In genomic region chr14:30272848-30273563, GRCh38 we compare ENCODE assay signal across 22 cellular contexts.
DNase-seq lines count a peak whose midpoint lies in the region; ATAC-seq, FAIRE-seq and TF ChIP-seq lines count a peak whose summit lies in the region.
"Had no signal": no experiment of that assay in that cellular context is flagged by ENCODE, and none has a peak within 500 bp of the region (broad histone marks: within the 10 kb centered on the region; RNA-seq: fewer than 3 reads in every experiment).

No MANE protein-coding gene starts in this region.

- H3K56ac ChIP-seq in mesendoderm (ENCODE audit: low read length): no peak overlapping the region

- FAIRE-seq in GM12891 (lab: Jason Lieb, UNC): no peak
- FAIRE-seq: colon had no signal

- H3K4me1 Mint-ChIP-seq in activated CD4-positive, alpha-beta memory T cell treated with anti-CD3 and anti-CD28 coated beads, Interleukin-2, amount 10 ng/mL, durations not matched to agents 7 days and 5 days: no peaks in the 10 kb centered on the region

- H3K4me1 ChIP-seq in mesendoderm (ENCODE audit: control insufficient read depth, low read depth, low read length): no peaks in the 10 kb centered on the region

- DNase-seq in DMS153 (lab: John Stamatoyannopoulos, UW) (peak; percentile 78), NCI-H1436 (lab: John Stamatoyannopoulos, UW) (peak; percentile 93), NCI-H82 (lab: John Stamatoyannopoulos, UW) (peak; percentile 72), mesendoderm (peak; percentile 51), UCSD-AML1 (lab: John Stamatoyannopoulos, UW; ENCODE audit: unreplicated experiment) (no peak), GM12891 (ENCODE audit: insufficient read length, low spot score) (no peak)
- DNase-seq in activated CD4-positive, alpha-beta memory T cell treated with anti-CD3 and anti-CD28 coated beads, Interleukin-2, amount 10 ng/mL, durations not matched to agents 7 days and 5 days: no peak
- DNase-seq: activated CD8-positive, alpha-beta T cell treated with anti-CD3 and anti-CD28 coated beads, Interleukin-2, amount 10 ng/mL, durations not matched to agents 7 days and 5 days; activated gamma-delta T cell treated with Interleukin-2 at 50 U/mL for 16 hours; brain microvascular endothelial cell; CD4-positive, alpha-beta memory T cell; DMS53; GDM1; NCI-H1048; stimulated activated CD4-positive, alpha-beta T cell treated with anti-CD3 and anti-CD28 coated beads, Interleukin-12 subunit alpha, Interleukin-12 subunit beta, amount 100 ng/mL, for 4 hours; stimulated activated CD4-positive, alpha-beta T cell treated with anti-CD3 and anti-CD28 coated beads, Interleukin-4, amount 100 ng/mL, for 4 hours; stimulated activated naive CD8-positive, alpha-beta T cell treated with anti-CD3 and anti-CD28 coated beads, Interleukin-15, Interleukin-2, amounts not matched to agents 100 U/mL and 50 U/mL, for 24 hours; T-helper 9 cell; tibial artery had no signal

- H3K27me3 Mint-ChIP-seq in activated CD4-positive, alpha-beta memory T cell treated with anti-CD3 and anti-CD28 coated beads, Interleukin-2, amount 10 ng/mL, durations not matched to agents 7 days and 5 days: peaks cover 1% of the 10 kb centered on the region

- no peaks in the 10 kb centered on the region for H3K36me3 ChIP-seq in mesendoderm (ENCODE audit: control insufficient read depth, insufficient read depth, low read length)
- H3K36me3 ChIP-seq: brain microvascular endothelial cell, tibial artery had no signal

- no peak overlapping the region for H3K4me2 ChIP-seq in mesendoderm (ENCODE audit: low read length)

- no peaks in the 10 kb centered on the region for H3K27me3 ChIP-seq in mesendoderm (ENCODE audit: insufficient read depth, low read length, poor library complexity)
- H3K27me3 ChIP-seq: brain microvascular endothelial cell had no signal

- no peak for TF ChIP-seq POLR2A in GM12891 (IDR thresholded peaks at IDR 0.05; ENCODE audit: low read depth, low read length)

- H2BK5ac ChIP-seq in mesendoderm (ENCODE audit: low read length): no peak overlapping the region

- H3K4ac ChIP-seq in mesendoderm (ENCODE audit: low read depth, low read length): no peak overlapping the region

- no peak overlapping the region for H3K23ac ChIP-seq in mesendoderm (ENCODE audit: low read length)

- no peak for ATAC-seq in HG03520 (IDR thresholded peaks at IDR 0.05; ENCODE audit: unreplicated experiment)
- ATAC-seq: activated CD8-positive, alpha-beta T cell treated with anti-CD3 and anti-CD28 coated beads, Interleukin-2, amount 10 ng/mL, durations not matched to agents 7 days and 5 days; stimulated activated naive CD8-positive, alpha-beta T cell treated with anti-CD3 and anti-CD28 coated beads, Interleukin-15, Interleukin-2, amounts not matched to agents 100 U/mL and 50 U/mL, for 24 hours had no signal

- H4K8ac ChIP-seq in mesendoderm (ENCODE audit: low read depth, low read length): no peak overlapping the region

- H2AK5ac ChIP-seq in mesendoderm (ENCODE audit: low read length): no peak overlapping the region

- no peak overlapping the region for H3K4me3 ChIP-seq in mesendoderm (ENCODE audit: low read length)
- H3K4me3 ChIP-seq: lung, tibial artery had no signal

- CTCF ChIA-PET in activated CD4-positive, alpha-beta memory T cell treated with anti-CD3 and anti-CD28 coated beads, Interleukin-2, amount 10 ng/mL, durations not matched to agents 7 days and 5 days (lab: Charles Lee): interaction anchor here (0.8 to 4.0 kb wide), 2 partner anchors 11 to 170 kb away, joined by 3 to 37 read pairs; no protein-coding TSS in a partner anchor

- H2BK15ac ChIP-seq in mesendoderm (replicated peaks; ENCODE audit: low read depth): no peak overlapping the region

- no peak overlapping the region for H3K27ac ChIP-seq in mesendoderm (ENCODE audit: low read depth, low read length)
- H3K27ac ChIP-seq: brain microvascular endothelial cell, tibial artery had no signal

- no peaks in the 10 kb centered on the region for H3K79me2 ChIP-seq in mesendoderm (ENCODE audit: control insufficient read depth, insufficient read depth, low read length)

- no peaks in the 10 kb centered on the region for H3K36me3 Mint-ChIP-seq in activated CD4-positive, alpha-beta memory T cell treated with anti-CD3 and anti-CD28 coated beads, Interleukin-2, amount 10 ng/mL, durations not matched to agents 7 days and 5 days (ENCODE audit: low read depth)
- H3K36me3 Mint-ChIP-seq: CD4-positive, alpha-beta memory T cell had no signal

- no peaks in the 10 kb centered on the region for H3K79me1 ChIP-seq in mesendoderm (ENCODE audit: low read length)

- no peak overlapping the region for H3K27ac Mint-ChIP-seq in activated CD4-positive, alpha-beta memory T cell treated with anti-CD3 and anti-CD28 coated beads, Interleukin-2, amount 10 ng/mL, durations not matched to agents 7 days and 5 days
- H3K27ac Mint-ChIP-seq: activated CD8-positive, alpha-beta T cell treated with anti-CD3 and anti-CD28 coated beads, Interleukin-2, amount 10 ng/mL, durations not matched to agents 7 days and 5 days; CD4-positive, alpha-beta memory T cell had no signal

- no peaks in the 10 kb centered on the region for H3K9me3 Mint-ChIP-seq in activated CD4-positive, alpha-beta memory T cell treated with anti-CD3 and anti-CD28 coated beads, Interleukin-2, amount 10 ng/mL, durations not matched to agents 7 days and 5 days

- WGBS in mesendoderm (ENCODE audit: extremely low coverage, insufficient coverage, low lambda C conversion rate): no CpG with 5 or more reads among the region's 10 CpGs

- H3K9ac ChIP-seq in mesendoderm (ENCODE audit: low read length): no peak overlapping the region

- no peak overlapping the region for H3K4me3 Mint-ChIP-seq in activated CD4-positive, alpha-beta memory T cell treated with anti-CD3 and anti-CD28 coated beads, Interleukin-2, amount 10 ng/mL, durations not matched to agents 7 days and 5 days
- H3K4me3 Mint-ChIP-seq: activated CD8-positive, alpha-beta T cell treated with anti-CD3 and anti-CD28 coated beads, Interleukin-2, amount 10 ng/mL, durations not matched to agents 7 days and 5 days; CD4-positive, alpha-beta memory T cell had no signal

- no peak overlapping the region for H3K18ac ChIP-seq in mesendoderm (ENCODE audit: low read length)

- no peak overlapping the region for H2BK120ac ChIP-seq in mesendoderm (ENCODE audit: low read depth, low read length)

- no peak overlapping the region for H4K5ac ChIP-seq in mesendoderm (ENCODE audit: low read length)

- POLR2A ChIA-PET in activated CD4-positive, alpha-beta memory T cell treated with anti-CD3 and anti-CD28 coated beads, Interleukin-2, amount 10 ng/mL, durations not matched to agents 7 days and 5 days (lab: Charles Lee): no interaction called here

TF ChIP-seq in GM12891, 5 proteins besides CTCF, POLR2A, EP300 and RAD21:
- TF ChIP-seq PAX5 (IDR thresholded peaks at IDR 0.05; ENCODE audit: insufficient read depth, low read length, severe bottlenecking): no peak
- TF ChIP-seq SPI1 (IDR thresholded peaks at IDR 0.05; ENCODE audit: low read depth, low read length): no peak
- no peak for TF ChIP-seq POU2F2 (IDR thresholded peaks at IDR 0.05; ENCODE audit: low read depth, low read length)
- TF ChIP-seq POLR2AphosphoS5 (IDR thresholded peaks at IDR 0.05; ENCODE audit: low read depth, low read length): no peak
- TF ChIP-seq TAF1 (IDR thresholded peaks at IDR 0.05; ENCODE audit: low read depth, low read length): no peak

Comparison
In these comparisons a context has a peak if more than half of its experiments do, and no peak if none do; other contexts are left out.
1. DNase-seq: peak in DMS153 (single experiment), NCI-H1436 (single experiment), NCI-H82 (single experiment) and mesendoderm (single experiment); none in activated CD4-positive, alpha-beta memory T cell treated with anti-CD3 and anti-CD28 coated beads, Interleukin-2, amount 10 ng/mL, durations not matched to agents 7 days and 5 days (single experiment), UCSD-AML1 (single experiment) and GM12891 (single experiment).